ENCODE assay signal across 9 cellular contexts in genomic region chr9:128026255-128027165, GRCh38. TPM values are rescaled to one million over a fixed set of nuclear protein-coding genes. Genes with fewer than 3 reads are reported as not detected.
DNase-seq lines count a peak whose midpoint lies in the region; FAIRE-seq and TF ChIP-seq lines count a peak whose summit lies in the region.
"Had no signal": no experiment of that assay in that cellular context is flagged by ENCODE, and none has a peak within 500 bp of the region (broad histone marks: within the 10 kb centered on the region; RNA-seq: fewer than 3 reads in every experiment).

No MANE protein-coding gene starts in this region.

- H3K36me3 ChIP-seq in BE2C: no peaks in the 10 kb centered on the region

- H3K4me1 ChIP-seq in BE2C: no peaks in the 10 kb centered on the region

- H3K4me3 ChIP-seq in skin epidermis (no peak overlapping the region), BE2C (ENCODE audit: low read depth, low read length) (no peak overlapping the region)

- DNase-seq in DMS53 (lab: John Stamatoyannopoulos, UW): peak; percentile 50
- DNase-seq in DMS53 treated with DMSO at 0.1 percent for 48 hours (lab: John Stamatoyannopoulos, UW; ENCODE audit: unreplicated experiment): no peak
- peak; percentile 67 to 93 (median 83) for DNase-seq in T-helper 1 cell
- DNase-seq in activated naive CD8-positive, alpha-beta T cell treated with anti-CD3 and anti-CD28 coated beads, Interleukin-2, amount 50 U/mL, for 16 hours (ENCODE audit: low read depth, low spot score): peak; percentile 37
- DNase-seq in HK-2 (ENCODE audit: unreplicated experiment): no peak
- no peak for DNase-seq in frontal cortex (ENCODE audit: low spot score in 2 of 2)
- no peak for DNase-seq in BE2C

- TF ChIP-seq CTCF in BE2C (IDR thresholded peaks at IDR 0.05; ENCODE audit: low read depth, low read length): no peak

- peak overlapping the region in 19 of 21 experiments; percentile 5 to 95 (median 67) for H3K27ac ChIP-seq in skin epidermis

- no peak for FAIRE-seq in frontal cortex (lab: Jason Lieb, UNC)
- FAIRE-seq: A204.1 had no signal

- no peaks in the 10 kb centered on the region for H3K27me3 ChIP-seq in BE2C

- no peaks in the 10 kb centered on the region for H3K9me3 ChIP-seq in BE2C

RNA-seq across cellular contexts. Expression of gene NAIF1, which starts 40.6 kb away (rescaled TPM):
- total RNA-seq in frontal cortex: 9.0 TPM
- 10.3 TPM for polyA plus RNA-seq in BE2C (2012; ENCODE audit: insufficient read depth, insufficient read length, low read depth)

RNA-seq across cellular contexts. Expression of gene SLC25A25, which starts 41.5 kb away (rescaled TPM):
- total RNA-seq in frontal cortex: 29.8 TPM
- 23.7 TPM for polyA plus RNA-seq in BE2C (2012; ENCODE audit: insufficient read depth, insufficient read length, low read depth)

RNA-seq across cellular contexts. Expression of gene EEIG1, which starts 45.7 kb away (rescaled TPM):
- 5.7 TPM for total RNA-seq in frontal cortex
- 30.7 TPM for polyA plus RNA-seq in BE2C (2012; ENCODE audit: insufficient read depth, insufficient read length, low read depth)

Comparison
In these comparisons a context has a peak if more than half of its experiments do, and no peak if none do; other contexts are left out.
1. DNase-seq: peak in DMS53 (single experiment), T-helper 1 cell (5 of 5) and activated naive CD8-positive, alpha-beta T cell treated with anti-CD3 and anti-CD28 coated beads, Interleukin-2, amount 50 U/mL, for 16 hours (single experiment); none in DMS53 treated with DMSO at 0.1 percent for 48 hours (single experiment), HK-2 (single experiment), frontal cortex (0 of 2) and BE2C (single experiment).